8 cellular contexts compared by ENCODE assay signal in the genomic region with DNA sequence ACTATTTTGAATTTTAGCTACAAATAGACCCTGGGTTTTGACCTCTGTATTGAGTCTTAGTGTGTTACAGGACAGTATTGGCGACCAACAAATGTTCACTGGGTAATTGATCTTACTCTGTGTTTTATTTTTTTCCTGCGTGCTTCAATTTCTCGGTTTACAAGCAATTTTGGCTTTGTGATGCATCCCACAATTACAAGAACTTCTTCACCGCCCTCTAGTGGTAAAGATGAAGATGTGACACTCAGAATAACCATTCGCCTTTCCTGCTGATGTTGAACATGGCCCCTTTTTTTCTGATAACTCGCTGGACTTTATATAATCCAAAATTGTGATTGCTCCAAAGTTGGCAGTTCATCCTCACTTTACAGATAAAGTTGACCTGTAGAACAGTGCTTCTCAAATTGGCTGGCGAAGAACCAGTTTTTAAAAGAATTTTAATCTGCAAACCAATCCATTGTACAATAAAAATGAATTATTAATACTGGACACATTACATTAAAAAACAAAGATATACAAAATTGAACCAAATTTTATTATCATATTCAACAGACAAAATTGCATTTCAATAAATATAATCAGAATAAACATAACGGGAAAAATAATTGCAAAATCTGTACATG. TPM values are rescaled to one million over a fixed set of nuclear protein-coding genes. Genes with fewer than 3 reads are reported as not detected.
DNase-seq lines count a peak whose midpoint lies in the region; ATAC-seq and TF ChIP-seq lines count a peak whose summit lies in the region.

No MANE protein-coding gene starts in this region.

- H3K4ac ChIP-seq in neuronal stem cell (ENCODE audit: low read length) = no peak overlapping the region

- H3F3A ChIP-seq in OCI-LY1 (ENCODE audit: insufficient read depth, low read length) = no peaks in the 10 kb centered on the region

- CTCF ChIA-PET in activated CD8-positive, alpha-beta memory T cell treated with anti-CD3 and anti-CD28 coated beads, Interleukin-2, amount 10 ng/mL, durations not matched to agents 7 days and 5 days (lab: Charles Lee) = interaction anchor here (0.7 to 4.1 kb wide), 29 partner anchors 10 to 409 kb away, joined by 3 to 52 read pairs (median 5); partner anchors contain the start of genes SMC3 and SMNDC1

- H3K27ac ChIP-seq in OCI-LY1 (ENCODE audit: low read depth, low read length, poor library complexity, severe bottlenecking) (no peak overlapping the region), colonic mucosa (no peak overlapping the region), neuronal stem cell (replicated peaks; ENCODE audit: low read length) (no peak overlapping the region)

- intact Hi-C loops in colonic mucosa (cut with DNase I) = loop anchor here (2.0 to 5.0 kb wide), 2 partner anchors 195 to 236 kb away; no protein-coding TSS in a partner anchor

- no peak overlapping the region for H2BK15ac ChIP-seq in neuronal stem cell (ENCODE audit: low read length)

- H3K14ac ChIP-seq in neuronal stem cell (ENCODE audit: low read length) = no peak overlapping the region

- no peaks in the 10 kb centered on the region for H4K20me1 ChIP-seq in OCI-LY1 (ENCODE audit: insufficient read depth, low read length)

- no CpG with 5 or more reads among the region's 8 CpGs for WGBS in neuronal stem cell (ENCODE audit: extremely low coverage in 2 of 2, insufficient read length in 2 of 2, insufficient replicate concordance in 1 of 2), 2 donors

- H3K9me3 Mint-ChIP-seq in activated CD8-positive, alpha-beta memory T cell treated with anti-CD3 and anti-CD28 coated beads, Interleukin-2, amount 10 ng/mL, durations not matched to agents 7 days and 5 days (ENCODE audit: low read depth) = no peaks in the 10 kb centered on the region

- no peak overlapping the region for H2AK5ac ChIP-seq in neuronal stem cell (ENCODE audit: low read depth, low read length)

- ATAC-seq in activated CD8-positive, alpha-beta memory T cell treated with anti-CD3 and anti-CD28 coated beads, Interleukin-2, amount 10 ng/mL, durations not matched to agents 7 days and 5 days = peak; percentile 84
- ATAC-seq in HG03354 (IDR thresholded peaks at IDR 0.05; ENCODE audit: poor library complexity, severe bottlenecking, unreplicated experiment) = peak; percentile 76
- no peak for ATAC-seq in GM18873 (IDR thresholded peaks at IDR 0.05; ENCODE audit: low FRiP score, unreplicated experiment)

- H3K23ac ChIP-seq in neuronal stem cell (ENCODE audit: low read depth, low read length, poor library complexity) = no peak overlapping the region

- H3K27ac Mint-ChIP-seq in activated CD8-positive, alpha-beta memory T cell treated with anti-CD3 and anti-CD28 coated beads, Interleukin-2, amount 10 ng/mL, durations not matched to agents 7 days and 5 days = no peak overlapping the region

- peaks cover 11% of the 10 kb centered on the region for H3K4me1 Mint-ChIP-seq in activated CD8-positive, alpha-beta memory T cell treated with anti-CD3 and anti-CD28 coated beads, Interleukin-2, amount 10 ng/mL, durations not matched to agents 7 days and 5 days

- H3K36me3 ChIP-seq in OCI-LY1 (ENCODE audit: insufficient read depth, low read length) (no peaks in the 10 kb centered on the region), colonic mucosa (no peaks in the 10 kb centered on the region), neuronal stem cell (replicated peaks in 1 of 2; ENCODE audit: control insufficient read depth in 2 of 2, insufficient read depth in 2 of 2, low read length in 2 of 2) (no peaks in the 10 kb centered on the region)

- H3K36me3 Mint-ChIP-seq in activated CD8-positive, alpha-beta memory T cell treated with anti-CD3 and anti-CD28 coated beads, Interleukin-2, amount 10 ng/mL, durations not matched to agents 7 days and 5 days = no peaks in the 10 kb centered on the region

- H2BK12ac ChIP-seq in neuronal stem cell (ENCODE audit: low read length) = no peak overlapping the region

- H4K91ac ChIP-seq in neuronal stem cell (ENCODE audit: low read depth, low read length, poor library complexity) = no peak overlapping the region

- H3K27me3 ChIP-seq in OCI-LY1 (ENCODE audit: insufficient read depth, low read length) (no peaks in the 10 kb centered on the region; the same call in 1 of the 2 replicates), colonic mucosa (no peaks in the 10 kb centered on the region), neuronal stem cell (ENCODE audit: control insufficient read depth in 3 of 3, insufficient read depth in 3 of 3, low read depth in 1 of 3, low read length in 3 of 3) (peaks cover 0 to 23% (median 0%) of the 10 kb centered on the region in 3 experiments)

- H3K9ac ChIP-seq in OCI-LY1 (ENCODE audit: low read length) (no peak overlapping the region; the same call in 1 of the 2 replicates), colonic mucosa (ENCODE audit: low read depth in 2 of 2, low read length in 2 of 2) (no peak overlapping the region), neuronal stem cell (ENCODE audit: low read depth, low read length, poor library complexity) (no peak overlapping the region)

- no peak overlapping the region for H2BK5ac ChIP-seq in neuronal stem cell (ENCODE audit: low read length)

- no peaks in the 10 kb centered on the region for H3K9me2 ChIP-seq in OCI-LY1 (ENCODE audit: low read depth, low read length)

- H3K79me1 ChIP-seq in neuronal stem cell (ENCODE audit: low read depth, low read length) = no peaks in the 10 kb centered on the region

- H3K4me1 ChIP-seq in OCI-LY1 (ENCODE audit: insufficient read depth, low read length, severe bottlenecking) (peaks cover 10% of the 10 kb centered on the region), colonic mucosa (no peaks in the 10 kb centered on the region), neuronal stem cell (ENCODE audit: control insufficient read depth in 2 of 2, insufficient read depth in 1 of 2, low read depth in 1 of 2, low read length in 2 of 2) (peaks cover 0 to 3% of the 10 kb centered on the region in 2 donors)

- TF ChIP-seq CTCF in OCI-LY1 (IDR thresholded peaks at IDR 0.05; ENCODE audit: low read length) = peak; percentile 90
- peak; percentile 68 for TF ChIP-seq CTCF in colonic mucosa (IDR thresholded peaks at IDR 0.05)

- H3K27me3 Mint-ChIP-seq in activated CD8-positive, alpha-beta memory T cell treated with anti-CD3 and anti-CD28 coated beads, Interleukin-2, amount 10 ng/mL, durations not matched to agents 7 days and 5 days = peaks cover 32% of the 10 kb centered on the region

- no peak overlapping the region for H2BK120ac ChIP-seq in neuronal stem cell (ENCODE audit: low read depth, low read length)

- no peak overlapping the region for H4K8ac ChIP-seq in neuronal stem cell (ENCODE audit: low read depth, low read length)

- no peak for DNase-seq in activated CD8-positive, alpha-beta memory T cell treated with anti-CD3 and anti-CD28 coated beads, Interleukin-2, amount 10 ng/mL, durations not matched to agents 7 days and 5 days
- DNase-seq in activated CD8-positive, alpha-beta memory T cell treated with anti-CD3 and anti-CD28 coated beads, Interleukin-2, amount 50 U/mL, for 48 hours = no peak
- no peak for DNase-seq in colonic mucosa
- peak; percentile 76 to 78 for DNase-seq in lung microvascular endothelial cell (ENCODE audit: low read depth in 2 of 2)
- no peak for DNase-seq in neuronal stem cell (ENCODE audit: low spot score)

- H2AFZ ChIP-seq in OCI-LY1 (ENCODE audit: low read length) = no peak overlapping the region
- H2AFZ ChIP-seq in neuronal stem cell (ENCODE audit: low read length) = no peak overlapping the region

- H3K4me2 ChIP-seq in OCI-LY1 (ENCODE audit: low read length) = no peak overlapping the region
- no peak overlapping the region for H3K4me2 ChIP-seq in neuronal stem cell (ENCODE audit: insufficient read depth, low read length, poor library complexity, severe bottlenecking)

- no peak overlapping the region for H3K4me3 Mint-ChIP-seq in activated CD8-positive, alpha-beta memory T cell treated with anti-CD3 and anti-CD28 coated beads, Interleukin-2, amount 10 ng/mL, durations not matched to agents 7 days and 5 days

- 0 out of 2 replicates have a peak, but pooled peaks cover under 1% of the 10 kb centered on the region for H3K9me3 ChIP-seq in OCI-LY1 (ENCODE audit: low read length)
- H3K9me3 ChIP-seq in colonic mucosa = no peaks in the 10 kb centered on the region
- no peaks in the 10 kb centered on the region for H3K9me3 ChIP-seq in neuronal stem cell (replicated peaks in 1 of 2; ENCODE audit: control insufficient read depth in 2 of 2, insufficient read depth in 1 of 2, low read depth in 1 of 2, low read length in 2 of 2)

- H3K18ac ChIP-seq in neuronal stem cell (ENCODE audit: low read length) = no peak overlapping the region

- no peaks in the 10 kb centered on the region for H3K79me2 ChIP-seq in OCI-LY1 (ENCODE audit: insufficient read depth, low read length)

- H3K4me3 ChIP-seq in OCI-LY1 (ENCODE audit: low read depth, low read length, poor library complexity, severe bottlenecking) (no peak overlapping the region), colonic mucosa (no peak overlapping the region), neuronal stem cell (ENCODE audit: low read length in 2 of 2) (no peak overlapping the region)

RNA-seq across cellular contexts. Expression of gene SMC3, which starts 20.2 kb away (rescaled TPM):
- 10 to 100 TPM; 81.3 to 86.8 TPM for total RNA-seq in activated CD8-positive, alpha-beta memory T cell treated with anti-CD3 and anti-CD28 coated beads, Interleukin-2, amount 10 ng/mL, durations not matched to agents 7 days and 5 days
- total RNA-seq in colonic mucosa (10 to 100 TPM; 26.9 to 33.0 TPM), lung microvascular endothelial cell (14.8 and 18.3 TPM in 2 replicates)
- 85.0 TPM for polyA plus RNA-seq in neuronal stem cell (2013, experiment 1 of 2)
- 86.3 TPM for polyA plus RNA-seq in neuronal stem cell (2013, experiment 2 of 2)

RNA-seq across cellular contexts. Expression of gene DUSP5, which starts 49.5 kb away (rescaled TPM):
- total RNA-seq in activated CD8-positive, alpha-beta memory T cell treated with anti-CD3 and anti-CD28 coated beads, Interleukin-2, amount 10 ng/mL, durations not matched to agents 7 days and 5 days = 100 to 1,000 TPM; 102 to 223 TPM
- total RNA-seq in colonic mucosa = 10 to 100 TPM in 1 of 2 donors, 1 to 10 TPM in 1; 6.2 to 22.0 TPM
- total RNA-seq in lung microvascular endothelial cell = 18.7 and 23.0 TPM in 2 replicates
- polyA plus RNA-seq in neuronal stem cell (2013, experiment 1 of 2) = 1.4 TPM
- polyA plus RNA-seq in neuronal stem cell (2013, experiment 2 of 2) = 1.6 TPM

Comparison
In these comparisons a context has a peak if more than half of its experiments do, and no peak if none do; other contexts are left out.
1. DNase-seq: peak in lung microvascular endothelial cell (2 of 2); none in activated CD8-positive, alpha-beta memory T cell treated with anti-CD3 and anti-CD28 coated beads, Interleukin-2, amount 10 ng/mL, durations not matched to agents 7 days and 5 days (single experiment), activated CD8-positive, alpha-beta memory T cell treated with anti-CD3 and anti-CD28 coated beads, Interleukin-2, amount 50 U/mL, for 48 hours (single experiment), colonic mucosa (single experiment) and neuronal stem cell (single experiment).